14 cellular contexts compared by ENCODE assay signal in genomic region chr2:3656762-3657691, GRCh38. TPM values are rescaled to one million over a fixed set of nuclear protein-coding genes. Genes with fewer than 3 reads are reported as not detected.
DNase-seq lines count a peak whose midpoint lies in the region; ATAC-seq and TF ChIP-seq lines count a peak whose summit lies in the region.
"Had no signal": no experiment of that assay in that cellular context is flagged by ENCODE, and none has a peak within 500 bp of the region (broad histone marks: within the 10 kb centered on the region; RNA-seq: fewer than 3 reads in every experiment).

No MANE protein-coding gene starts in this region.

- DNase-seq in BJ (ENCODE audit: low read depth) (no peak), anterior cingulate cortex (lab: John Stamatoyannopoulos, UW) (peak in 32 of 58 donors; percentile 5 to 61 (median 34)), medulla oblongata (ENCODE audit: extremely low spot score) (peak; percentile 30), ureter (ENCODE audit: low spot score) (no peak), cerebellar nuclear complex (lab: John Stamatoyannopoulos, UW) (no peak), NAMALWA (ENCODE audit: low spot score) (no peak)
- DNase-seq: activated CD4-positive, CD25-positive, alpha-beta regulatory T cell treated with anti-CD3 and anti-CD28 coated beads, Interleukin-2, amount 50 U/mL, for 72 hours; PC-3 had no signal

- POLR2A ChIA-PET in BJ (lab: Charles Lee), result no interaction called here

- H3K27me3 ChIP-seq in BJ (ENCODE audit: control insufficient read depth, insufficient read depth, low read length), result no peaks in the 10 kb centered on the region

- ATAC-seq in HG02885 (IDR thresholded peaks at IDR 0.05; ENCODE audit: poor library complexity, unreplicated experiment) (peak; percentile 41), GM19324 (IDR thresholded peaks at IDR 0.05; ENCODE audit: low FRiP score, unreplicated experiment) (no peak)
- ATAC-seq: activated naive CD4-positive, alpha-beta T cell treated with anti-CD3 and anti-CD28 coated beads, Interleukin-2, amount 50 U/mL, for 72 hours; PC-3 had no signal

- CTCF ChIA-PET in BJ (lab: Yijun Ruan, JAX), result interaction anchor here (1.1 to 1.6 kb wide), 2 partner anchors 13 to 181 kb away, joined by 3 to 6 read pairs; no protein-coding TSS in a partner anchor

- peak; percentile 21; the same call in 1 of the 2 replicates for TF ChIP-seq CTCF in BJ (IDR thresholded peaks at IDR 0.05; ENCODE audit: insufficient read depth, low read depth, low read length)

- H3K36me3 ChIP-seq in BJ (ENCODE audit: control insufficient read depth, insufficient read depth, low read length), result no peaks in the 10 kb centered on the region

- no peak overlapping the region for H3K4me3 ChIP-seq in BJ (ENCODE audit: low read depth, low read length)

RNA-seq across cellular contexts. Expression of gene ALLC, which starts 1.0 kb away (rescaled TPM):
- polyA plus RNA-seq in BJ (2011; rRNA removed), result not detected in 2 replicates
- polyA minus RNA-seq in BJ (2011; rRNA and poly(A)+ RNA removed), result not detected in 2 replicates
- not detected for total RNA-seq in ureter
- total RNA-seq: activated naive CD4-positive, alpha-beta T cell treated with anti-CD3 and anti-CD28 coated beads, Interleukin-2, amount 50 U/mL, for 72 hours; epithelial cell of proximal tubule; PC-3 had no signal
- polyA plus RNA-seq: CD14-positive monocyte, keratinocyte had no signal

RNA-seq across cellular contexts. Expression of gene DCDC2C, which starts 46.3 kb away (rescaled TPM):
- polyA plus RNA-seq in BJ (2011; rRNA removed), result not detected in 2 replicates
- polyA minus RNA-seq in BJ (2011; rRNA and poly(A)+ RNA removed), result not detected in 2 replicates
- not detected for total RNA-seq in ureter
- total RNA-seq: activated naive CD4-positive, alpha-beta T cell treated with anti-CD3 and anti-CD28 coated beads, Interleukin-2, amount 50 U/mL, for 72 hours; epithelial cell of proximal tubule; PC-3 had no signal
- polyA plus RNA-seq: CD14-positive monocyte, keratinocyte had no signal

Comparison
In these comparisons a context has a peak if more than half of its experiments do, and no peak if none do; other contexts are left out.
1. DNase-seq: peak in anterior cingulate cortex (32 of 58) and medulla oblongata (single experiment); none in BJ (single experiment), ureter (single experiment), cerebellar nuclear complex (0 of 2) and NAMALWA (single experiment).